In the genomic region with DNA sequence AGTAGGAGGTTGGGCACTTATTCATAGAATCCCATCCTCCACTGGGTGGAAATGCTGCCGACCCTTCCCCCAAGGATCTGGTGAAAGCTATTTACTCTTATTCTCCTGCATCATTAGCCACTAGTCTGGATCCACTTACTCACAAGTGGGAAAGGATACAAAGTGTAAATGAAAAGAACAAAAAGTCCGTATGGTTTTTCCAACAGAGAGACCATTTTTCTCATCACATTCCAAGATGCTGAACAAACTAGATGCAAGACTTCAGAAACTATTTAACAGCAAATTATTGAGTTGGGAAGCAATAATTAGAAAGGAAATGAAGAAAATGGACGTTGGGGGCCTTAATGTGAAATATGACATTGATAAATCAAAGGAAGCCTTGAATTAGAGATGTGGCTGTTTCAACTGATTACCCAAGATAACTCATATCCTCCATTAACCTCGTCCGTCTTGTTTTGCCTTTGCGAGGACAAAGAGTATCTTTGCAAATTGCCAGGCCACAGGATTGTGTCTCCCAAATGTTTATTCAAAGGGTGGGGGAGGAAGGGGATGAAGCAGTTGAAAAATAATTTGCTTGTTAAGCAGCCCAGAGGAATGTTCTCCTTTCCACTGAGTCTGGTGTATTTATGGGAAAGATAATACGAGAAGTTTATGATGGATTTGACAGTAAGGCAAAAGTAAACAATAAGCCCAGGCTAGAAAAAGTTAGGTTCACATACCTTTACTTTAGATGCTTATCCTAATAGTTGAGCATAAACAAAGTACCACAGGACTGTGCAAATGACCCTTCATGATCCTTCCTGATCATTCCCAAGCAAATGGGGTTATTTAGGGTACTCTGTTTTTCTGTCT, we compare ENCODE assay signal across 17 cellular contexts.
DNase-seq lines count a peak whose midpoint lies in the region; ATAC-seq and TF ChIP-seq lines count a peak whose summit lies in the region.
"Had no signal": no experiment of that assay in that cellular context is flagged by ENCODE, and none has a peak within 500 bp of the region (broad histone marks: within the 10 kb centered on the region; RNA-seq: fewer than 3 reads in every experiment).

No MANE protein-coding gene starts in this region.

- H3K27ac ChIP-seq in neuronal stem cell (replicated peaks; ENCODE audit: low read length) (no peak overlapping the region), upper lobe of left lung (peak overlapping the region in 3 of 4 donors; percentile 32 to 67 (median 57)), testis (no peak overlapping the region)
- H3K27ac ChIP-seq: cardiac muscle cell, KMS-11 had no signal

- intact Hi-C loops in testis (cut with DNase I; ENCODE audit: low total_unique reads), result no loop called here

- no CpG with 5 or more reads among the region's 7 CpGs for WGBS in neuronal stem cell (ENCODE audit: extremely low coverage in 2 of 2, insufficient read length in 2 of 2, insufficient replicate concordance in 1 of 2), 2 donors
- WGBS in upper lobe of left lung, 2 donors, result 42 to 44% methylated on average over 7 of the region's 7 CpGs
- 36 to 48% methylated on average over 7 of the region's 7 CpGs for WGBS in testis, 2 donors

- H3K9me3 ChIP-seq in neuronal stem cell (replicated peaks in 1 of 2; ENCODE audit: control insufficient read depth in 2 of 2, insufficient read depth in 1 of 2, low read depth in 1 of 2, low read length in 2 of 2) (peaks cover 4 to 7% of the 10 kb centered on the region in 2 donors), upper lobe of left lung (no peaks in the 10 kb centered on the region), testis (no peaks in the 10 kb centered on the region)

- H3K79me1 ChIP-seq in neuronal stem cell (ENCODE audit: low read depth, low read length), result no peaks in the 10 kb centered on the region

- H3K18ac ChIP-seq in neuronal stem cell (ENCODE audit: low read length), result no peak overlapping the region

- H4K8ac ChIP-seq in neuronal stem cell (ENCODE audit: low read depth, low read length), result no peak overlapping the region

- H3K4me3 ChIP-seq in neuronal stem cell (ENCODE audit: low read length in 2 of 2) (no peak overlapping the region), upper lobe of left lung (no peak overlapping the region), testis (no peak overlapping the region)
- H3K4me3 ChIP-seq: cardiac muscle cell had no signal

- peak; percentile 42 to 78 for ATAC-seq in upper lobe of left lung (ENCODE audit: low FRiP score in 2 of 2)
- ATAC-seq: effector memory CD8-positive, alpha-beta T cell; stimulated activated naive CD8-positive, alpha-beta T cell treated with anti-CD3 and anti-CD28 coated beads, Interleukin-15, amount 100 ng/mL, for 72 hours had no signal

- H3K14ac ChIP-seq in neuronal stem cell (ENCODE audit: low read length), result no peak overlapping the region

- no peak overlapping the region for H2BK120ac ChIP-seq in neuronal stem cell (ENCODE audit: low read depth, low read length)

- no peak overlapping the region for H2BK5ac ChIP-seq in neuronal stem cell (ENCODE audit: low read length)

- peak in 2 of 4 donors; percentile 11 to 36 for TF ChIP-seq EP300 in upper lobe of left lung (IDR thresholded peaks at IDR 0.05)

- TF ChIP-seq POLR2A in upper lobe of left lung (IDR thresholded peaks at IDR 0.05), result no peak
- TF ChIP-seq POLR2A in testis (IDR thresholded peaks at IDR 0.05), result no peak

- H2BK12ac ChIP-seq in neuronal stem cell (ENCODE audit: low read length), result no peak overlapping the region

- H2AFZ ChIP-seq in neuronal stem cell (ENCODE audit: low read length), result peak overlapping the region; percentile 2

- TF ChIP-seq CTCF in upper lobe of left lung (IDR thresholded peaks at IDR 0.05) (no peak), testis (IDR thresholded peaks at IDR 0.05) (no peak)

- no peak overlapping the region for H2BK15ac ChIP-seq in neuronal stem cell (ENCODE audit: low read length)

- H2AK5ac ChIP-seq in neuronal stem cell (ENCODE audit: low read depth, low read length), result no peak overlapping the region

- no peaks in the 10 kb centered on the region for H3K36me3 ChIP-seq in neuronal stem cell (replicated peaks in 1 of 2; ENCODE audit: control insufficient read depth in 2 of 2, insufficient read depth in 2 of 2, low read length in 2 of 2)
- H3K36me3 ChIP-seq in upper lobe of left lung, result no peaks in the 10 kb centered on the region
- H3K36me3 ChIP-seq in testis (ENCODE audit: low read depth, missing control alignments), result no peaks in the 10 kb centered on the region
- H3K36me3 ChIP-seq: cardiac muscle cell had no signal

- no peaks in the 10 kb centered on the region for H3K27me3 ChIP-seq in neuronal stem cell (ENCODE audit: control insufficient read depth in 3 of 3, insufficient read depth in 3 of 3, low read depth in 1 of 3, low read length in 3 of 3)
- H3K27me3 ChIP-seq in upper lobe of left lung, result no peaks in the 10 kb centered on the region
- H3K27me3 ChIP-seq in testis, result no peaks in the 10 kb centered on the region
- H3K27me3 ChIP-seq: cardiac muscle cell had no signal

- no peak overlapping the region for H4K91ac ChIP-seq in neuronal stem cell (ENCODE audit: low read depth, low read length, poor library complexity)

- H3K4ac ChIP-seq in neuronal stem cell (ENCODE audit: low read length), result no peak overlapping the region

- H3K4me1 ChIP-seq in neuronal stem cell (ENCODE audit: control insufficient read depth in 2 of 2, insufficient read depth in 1 of 2, low read depth in 1 of 2, low read length in 2 of 2) (peaks cover 4 to 25% of the 10 kb centered on the region in 2 donors), upper lobe of left lung (peaks cover 0 to 10% (median 7%) of the 10 kb centered on the region in 4 donors), testis (no peaks in the 10 kb centered on the region)

- H3K4me2 ChIP-seq in neuronal stem cell (ENCODE audit: insufficient read depth, low read length, poor library complexity, severe bottlenecking), result no peak overlapping the region
- H3K4me2 ChIP-seq: KMS-11 had no signal

- DNase-seq in amniotic epithelial cell (ENCODE audit: low read depth) (peak; percentile 97), fibroblast of gingiva (ENCODE audit: low read depth) (peak; percentile 41), neuronal stem cell (ENCODE audit: low spot score) (no peak), upper lobe of left lung (no peak), COLO668 (lab: John Stamatoyannopoulos, UW; ENCODE audit: unreplicated experiment) (no peak), testis (no peak), NCI-H446 treated with DMSO at 0.1 percent for 48 hours (lab: John Stamatoyannopoulos, UW) (no peak)
- DNase-seq: activated CD4-positive, alpha-beta T cell treated with anti-CD3 and anti-CD28 coated beads for 4 hours; activated naive CD4-positive, alpha-beta T cell treated with anti-CD3 and anti-CD28 coated beads, Interleukin-2, amount 10 ng/mL, durations not matched to agents 7 days and 5 days; DMS79; effector memory CD8-positive, alpha-beta T cell; NCI-H1417 treated with DMSO at 0.1 percent for 48 hours; NCI-H2227 treated with DMSO at 0.1 percent for 48 hours; stimulated activated CD4-positive, alpha-beta T cell treated with anti-CD3 and anti-CD28 coated beads, Interleukin-15, amount 100 ng/mL, for 24 hours; stimulated activated naive CD8-positive, alpha-beta T cell treated with anti-CD3 and anti-CD28 coated beads, Interleukin-15, amount 100 ng/mL, for 72 hours had no signal

- no peak overlapping the region for H3K23ac ChIP-seq in neuronal stem cell (ENCODE audit: low read depth, low read length, poor library complexity)

- H3K9ac ChIP-seq in neuronal stem cell (ENCODE audit: low read depth, low read length, poor library complexity), result no peak overlapping the region
- H3K9ac ChIP-seq: KMS-11 had no signal

Comparison
In these comparisons a context has a peak if more than half of its experiments do, and no peak if none do; other contexts are left out.
1. DNase-seq: peak in amniotic epithelial cell (single experiment) and fibroblast of gingiva (single experiment); none in neuronal stem cell (single experiment), upper lobe of left lung (0 of 2), COLO668 (single experiment), testis (single experiment) and NCI-H446 treated with DMSO at 0.1 percent for 48 hours (single experiment).
2. H3K27ac ChIP-seq: peak in upper lobe of left lung (3 of 4); none in neuronal stem cell (single experiment) and testis (0 of 2).